In the genomic region with DNA sequence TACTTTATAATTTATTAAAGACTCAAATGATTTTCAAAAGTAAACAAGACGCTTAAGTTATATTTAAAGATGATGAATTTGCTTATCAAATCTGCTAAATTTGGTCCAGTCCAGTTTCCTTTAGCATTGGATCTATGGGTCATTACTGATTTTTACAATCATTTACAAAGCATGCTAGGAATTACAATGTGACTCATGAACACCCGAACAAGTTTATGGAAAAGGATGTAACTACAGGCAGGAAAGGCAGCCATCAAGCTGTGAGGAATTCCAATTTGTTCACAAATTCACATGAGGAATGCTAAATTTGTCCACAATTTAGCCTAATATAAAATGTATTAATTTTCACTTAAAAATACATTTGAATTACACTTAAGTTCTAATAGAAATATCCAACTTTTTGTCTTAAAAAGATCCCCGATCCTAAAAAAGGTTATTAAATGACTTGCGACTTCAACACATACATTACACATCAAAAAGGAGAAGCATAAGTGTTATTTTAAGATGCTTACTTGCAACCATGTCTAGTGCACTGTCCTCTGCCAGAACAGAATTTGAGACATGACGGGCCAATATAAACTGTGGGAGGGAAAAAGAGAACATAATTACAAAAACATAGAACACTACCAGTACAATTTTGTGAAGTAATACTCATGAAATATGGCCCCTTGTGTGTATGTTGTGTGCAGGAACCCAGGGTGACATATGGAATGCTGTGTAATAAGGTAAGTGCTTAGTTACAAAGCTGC, we compare ENCODE assay signal across 24 cellular contexts.
DNase-seq lines count a peak whose midpoint lies in the region; ATAC-seq and TF ChIP-seq lines count a peak whose summit lies in the region.
"Had no signal": no experiment of that assay in that cellular context is flagged by ENCODE, and none has a peak within 500 bp of the region (broad histone marks: within the 10 kb centered on the region; RNA-seq: fewer than 3 reads in every experiment).

No MANE protein-coding gene starts in this region.

- H4K20me1 ChIP-seq in osteoblast (ENCODE audit: insufficient read depth, low read length): no peaks in the 10 kb centered on the region

- no peak overlapping the region for H3K4me2 ChIP-seq in osteoblast (ENCODE audit: insufficient read depth, low read length)
- H3K4me2 ChIP-seq: smooth muscle cell had no signal

- H3K4me1 ChIP-seq in osteoblast (ENCODE audit: insufficient read depth, low read length): peaks cover 24% of the 10 kb centered on the region
- H3K4me1 ChIP-seq: gastrocnemius medialis, upper lobe of right lung had no signal

- H3K36me3 ChIP-seq in osteoblast (ENCODE audit: insufficient read depth, low read length): no peaks in the 10 kb centered on the region
- H3K36me3 ChIP-seq: gastrocnemius medialis, ovary, upper lobe of right lung had no signal

- no peak for TF ChIP-seq CTCF in osteoblast (IDR thresholded peaks at IDR 0.05; ENCODE audit: extremely low read depth, low read depth, low read length)

- peak overlapping the region; percentile 1 for H2AFZ ChIP-seq in osteoblast (ENCODE audit: low read length)

- no peaks in the 10 kb centered on the region for H3K79me2 ChIP-seq in osteoblast (ENCODE audit: insufficient read depth, low read length)

- no peaks in the 10 kb centered on the region for H3K27me3 ChIP-seq in osteoblast (ENCODE audit: insufficient read depth, low read length)
- H3K27me3 ChIP-seq: body of pancreas, gastrocnemius medialis, ovary, upper lobe of right lung had no signal

- no peak for ATAC-seq in GM19023 (IDR thresholded peaks at IDR 0.05; ENCODE audit: unreplicated experiment)
- no peak for ATAC-seq in GM21447 (IDR thresholded peaks at IDR 0.05; ENCODE audit: unreplicated experiment)
- ATAC-seq: body of pancreas, gastrocnemius medialis, K562, upper lobe of right lung had no signal

- H3K27ac ChIP-seq in osteoblast (ENCODE audit: low read depth, low read length): peak overlapping the region; percentile 52
- H3K27ac ChIP-seq: body of pancreas, C4-2B, gastrocnemius medialis, ovary, upper lobe of right lung had no signal

- DNase-seq in Daoy (ENCODE audit: low read depth) (peak; percentile 53), NCI-H82 (lab: John Stamatoyannopoulos, UW) (peak; percentile 59), dermis blood vessel endothelial cell (peak; percentile 61), osteoblast (ENCODE audit: insufficient read length, low spot score, missing footprints) (peak; percentile 3), COLO829 (ENCODE audit: low spot score) (no peak), inferior parietal cortex (ENCODE audit: extremely low spot score) (no peak)
- DNase-seq: activated CD8-positive, alpha-beta memory T cell treated with anti-CD3 and anti-CD28 coated beads for 24 hours; activated effector memory CD4-positive, alpha-beta T cell treated with Interleukin-2 at 50 U/mL for 16 hours; body of pancreas; DMS79 treated with DMSO at 0.1 percent for 48 hours; effector CD8-positive, alpha-beta T cell; gastrocnemius medialis; H9; islet precursor cell; NCI-H1417 treated with DMSO at 0.1 percent for 48 hours; NCI-H446; ovary; stimulated activated naive CD4-positive, alpha-beta T cell treated with Interleukin-2 at 50 U/mL for 16 hours; upper lobe of right lung had no signal

- no peaks in the 10 kb centered on the region for H3K9me3 ChIP-seq in osteoblast (ENCODE audit: low read depth, low read length)
- H3K9me3 ChIP-seq: body of pancreas, gastrocnemius medialis, ovary had no signal

- no peak overlapping the region for H3K4me3 ChIP-seq in osteoblast (ENCODE audit: insufficient read depth, low read length)
- H3K4me3 ChIP-seq: body of pancreas, gastrocnemius medialis, K562, ovary, smooth muscle cell, upper lobe of right lung had no signal

Comparison
In these comparisons a context has a peak if more than half of its experiments do, and no peak if none do; other contexts are left out.
1. DNase-seq: peak in Daoy (single experiment), NCI-H82 (single experiment), dermis blood vessel endothelial cell (single experiment) and osteoblast (single experiment); none in COLO829 (single experiment) and inferior parietal cortex (single experiment).